Comparison of ENCODE assay signal across 8 cellular contexts in genomic region chr3:122682016-122682374, GRCh38. TPM values are rescaled to one million over a fixed set of nuclear protein-coding genes. Genes with fewer than 3 reads are reported as not detected.
DNase-seq lines count a peak whose midpoint lies in the region; ATAC-seq and TF ChIP-seq lines count a peak whose summit lies in the region.

No MANE protein-coding gene starts in this region.

- peak overlapping the region; percentile 91 for H3K9ac ChIP-seq in DND-41 (ENCODE audit: low read depth, low read length)
- peak overlapping the region; percentile 79; the same call in 1 of the 2 replicates for H3K9ac ChIP-seq in PC-3 (ENCODE audit: low read length)

- peak overlapping the region; percentile 92 for H3K4me2 ChIP-seq in DND-41 (ENCODE audit: insufficient read depth, low read length)
- H3K4me2 ChIP-seq in PC-3 (ENCODE audit: low read length), result peak overlapping the region; percentile 86

- H4K20me1 ChIP-seq in DND-41 (ENCODE audit: insufficient read depth, low read length) (peaks cover 5% of the 10 kb centered on the region; the same call in 1 of the 2 replicates), PC-3 (ENCODE audit: low read length) (no peaks in the 10 kb centered on the region)

- intact Hi-C loops in PC-3 (cut with micrococcal nuclease) (loop anchor here (5.0 kb wide), 1 partner anchor 375 kb away; no protein-coding TSS in a partner anchor), prostate gland (cut with DNase I) (no loop called here)

- no peak for DNase-seq in DND-41
- DNase-seq in PC-3, result peak; percentile 43
- peak; percentile 12 for DNase-seq in epithelial cell of esophagus (ENCODE audit: low read depth)
- DNase-seq in prostate gland (ENCODE audit: low spot score), result no peak
- DNase-seq in SIG-M5 treated with dmso at 0.1 percent for 504 hours (lab: John Stamatoyannopoulos, UW; ENCODE audit: unreplicated experiment), result no peak
- DNase-seq in stimulated activated CD4-positive, alpha-beta T cell treated with anti-CD3 and anti-CD28 coated beads, Interleukin-4, amount 100 ng/mL, for 4 hours, result no peak
- DNase-seq in stimulated activated CD4-positive, alpha-beta T cell treated with anti-CD3 and anti-CD28 coated beads, Interleukin-2, amount 100 ng/mL, for 48 hours, result no peak
- no peak for DNase-seq in NOMO-1 treated with dmso at 0.1 percent for 144 hours (lab: John Stamatoyannopoulos, UW; ENCODE audit: unreplicated experiment)

- peaks cover 12% of the 10 kb centered on the region for H3K36me3 ChIP-seq in DND-41 (ENCODE audit: insufficient read depth, low read length)
- no peaks in the 10 kb centered on the region for H3K36me3 ChIP-seq in PC-3 (ENCODE audit: low read depth, low read length)
- H3K36me3 ChIP-seq in prostate gland, result peaks cover 0 to 1% of the 10 kb centered on the region in 2 donors

- peaks cover 46% of the 10 kb centered on the region for H3K79me2 ChIP-seq in DND-41 (ENCODE audit: insufficient read depth, low read length)
- H3K79me2 ChIP-seq in PC-3 (ENCODE audit: low read length), result peaks cover 14% of the 10 kb centered on the region

- H3K9me2 ChIP-seq in PC-3 (replicated peaks; ENCODE audit: low read length), result no peaks in the 10 kb centered on the region

- ATAC-seq in DND-41 (ENCODE audit: insufficient read depth, low read depth) (no peak), PC-3 (no peak)

- 77% methylated on average over 2 of the region's 2 CpGs for WGBS in prostate gland

- H3K27me3 ChIP-seq in DND-41 (ENCODE audit: insufficient read depth, low read length, poor library complexity) (no peaks in the 10 kb centered on the region), PC-3 (ENCODE audit: low read length) (no peaks in the 10 kb centered on the region), prostate gland (replicated peaks; ENCODE audit: insufficient read depth) (no peaks in the 10 kb centered on the region)

- peak overlapping the region; percentile 86 for H3K27ac ChIP-seq in DND-41 (ENCODE audit: low read length)
- no peak overlapping the region for H3K27ac ChIP-seq in PC-3 (ENCODE audit: low read length)
- peak overlapping the region; percentile 96 for H3K27ac ChIP-seq in prostate gland

- H3K9me3 ChIP-seq in DND-41 (ENCODE audit: insufficient read depth, low read length, severe bottlenecking) (no peaks in the 10 kb centered on the region), PC-3 (ENCODE audit: low read length) (no peaks in the 10 kb centered on the region), prostate gland (no peaks in the 10 kb centered on the region)

- TF ChIP-seq POLR2A in prostate gland (IDR thresholded peaks at IDR 0.05), result no peak

- H2AFZ ChIP-seq in DND-41 (ENCODE audit: low read depth, low read length) (peak overlapping the region; percentile 90), PC-3 (ENCODE audit: low read length) (peak overlapping the region; percentile 99)

- no TSS peak for BruUV-seq in PC-3 (replicated peaks; lab: Mats Ljungman, UMichigan)

- no peaks in the 10 kb centered on the region for H3F3A ChIP-seq in PC-3 (ENCODE audit: low read length, unreplicated experiment)

- H3K4me3 ChIP-seq in DND-41 (ENCODE audit: low read depth in 1 of 2, low read length in 2 of 2), result peak overlapping the region; percentile 86 to 90
- peak overlapping the region; percentile 94 for H3K4me3 ChIP-seq in PC-3 (ENCODE audit: low read length)
- H3K4me3 ChIP-seq in epithelial cell of esophagus (ENCODE audit: low read length), result no peak overlapping the region
- peak overlapping the region; percentile 73 to 83 for H3K4me3 ChIP-seq in prostate gland

- H3K4me1 ChIP-seq in DND-41 (ENCODE audit: insufficient read depth, low read length) (peaks cover 53% of the 10 kb centered on the region), PC-3 (ENCODE audit: insufficient read depth, low read length) (peaks cover 23% of the 10 kb centered on the region), prostate gland (replicated peaks) (no peaks in the 10 kb centered on the region)

- POLR2A ChIA-PET in PC-3 (lab: Charles Lee; ENCODE audit: unreplicated experiment), result no interaction called here

- CTCF ChIA-PET in PC-3 (lab: Charles Lee), result no interaction called here

- no peak for TF ChIP-seq CTCF in DND-41 (IDR thresholded peaks at IDR 0.05; ENCODE audit: borderline replicate concordance, extremely low read depth, low read length, poor library complexity, severe bottlenecking)
- TF ChIP-seq CTCF in PC-3 (conservative IDR thresholded peaks at IDR 0.05; ENCODE audit: low read depth, low read length), result no peak
- TF ChIP-seq CTCF in epithelial cell of esophagus (IDR thresholded peaks at IDR 0.05; ENCODE audit: insufficient read depth, low read depth, low read length, missing control alignments), result no peak
- TF ChIP-seq CTCF in prostate gland (IDR thresholded peaks at IDR 0.05), result no peak

RNA-seq across cellular contexts. Expression of gene PARP14, which starts 1.4 kb away (rescaled TPM):
- 20.8 and 21.8 TPM in 2 replicates for total RNA-seq in PC-3 (2014; rRNA removed)
- total RNA-seq in prostate gland, result 10 to 100 TPM; 28.1 to 43.3 TPM

Comparison
In these comparisons a context has a peak if more than half of its experiments do, and no peak if none do; other contexts are left out.
1. DNase-seq: peak in PC-3 (single experiment) and epithelial cell of esophagus (single experiment); none in DND-41 (single experiment), prostate gland (single experiment), SIG-M5 treated with dmso at 0.1 percent for 504 hours (single experiment), stimulated activated CD4-positive, alpha-beta T cell treated with anti-CD3 and anti-CD28 coated beads, Interleukin-4, amount 100 ng/mL, for 4 hours (0 of 2), stimulated activated CD4-positive, alpha-beta T cell treated with anti-CD3 and anti-CD28 coated beads, Interleukin-2, amount 100 ng/mL, for 48 hours (0 of 2) and NOMO-1 treated with dmso at 0.1 percent for 144 hours (single experiment).